In genomic region chr22:36409911-36410756, GRCh38 we compare ENCODE assay signal across 8 cellular contexts. TPM values are rescaled to one million over a fixed set of nuclear protein-coding genes. Genes with fewer than 3 reads are reported as not detected.
DNase-seq lines count a peak whose midpoint lies in the region; ATAC-seq lines count a peak whose summit lies in the region.

No MANE protein-coding gene starts in this region.

- DNase-seq in activated gamma-delta T cell treated with Interleukin-2 at 50 U/mL for 16 hours: peak; percentile 70
- no peak for DNase-seq in activated gamma-delta T cell (lab: John Stamatoyannopoulos, UW)
- peak; percentile 100 for DNase-seq in SW480 (ENCODE audit: low spot score)
- DNase-seq in astrocyte of the hippocampus (ENCODE audit: low read depth, low spot score): peak; percentile 92
- peak; percentile 73 for DNase-seq in sciatic nerve (ENCODE audit: low spot score)
- DNase-seq in epidermal melanocyte (ENCODE audit: insufficient read length, low spot score): no peak
- no peak for DNase-seq in AML-193 (lab: John Stamatoyannopoulos, UW)

- H3K4me3 ChIP-seq in iPS-15b (ENCODE audit: low read depth, low read length): peak overlapping the region; percentile 66

- no peaks in the 10 kb centered on the region for H3K36me3 ChIP-seq in iPS-15b (ENCODE audit: control insufficient read depth, insufficient read depth, low read length)

- peak; percentile 73 for ATAC-seq in sciatic nerve

- H3K27me3 ChIP-seq in iPS-15b (ENCODE audit: control insufficient read depth, insufficient read depth, low read length): no peaks in the 10 kb centered on the region

- peaks cover 3% of the 10 kb centered on the region for H3K4me1 ChIP-seq in iPS-15b (ENCODE audit: control insufficient read depth, insufficient read depth, low read length)

- no peaks in the 10 kb centered on the region for H3K9me3 ChIP-seq in iPS-15b (ENCODE audit: control insufficient read depth, insufficient read depth, low read length)

- intact Hi-C loops in sciatic nerve (cut with DNase I): no loop called here

- peak overlapping the region; percentile 84 for H3K9ac ChIP-seq in iPS-15b (ENCODE audit: low read depth, low read length)

RNA-seq across cellular contexts. Expression of gene MYH9, which starts 22.4 kb away (rescaled TPM):
- total RNA-seq in sciatic nerve: 973 TPM

Comparison
In these comparisons a context has a peak if more than half of its experiments do, and no peak if none do; other contexts are left out.
1. DNase-seq: peak in activated gamma-delta T cell treated with Interleukin-2 at 50 U/mL for 16 hours (single experiment), SW480 (single experiment), astrocyte of the hippocampus (single experiment) and sciatic nerve (single experiment); none in activated gamma-delta T cell (single experiment), epidermal melanocyte (single experiment) and AML-193 (0 of 2).